Comparison of ENCODE assay signal across 28 cellular contexts in genomic region chr4:181224826-181225225, GRCh38.
"Had no signal": no experiment of that assay in that cellular context is flagged by ENCODE, and none has a peak within 500 bp of the region (broad histone marks: within the 10 kb centered on the region; RNA-seq: fewer than 3 reads in every experiment).

No MANE protein-coding gene starts in this region.

- DNase-seq: activated CD4-positive, alpha-beta T cell treated with anti-CD3 and anti-CD28 coated beads for 1 hour; activated CD4-positive, alpha-beta T cell treated with anti-CD3 and anti-CD28 coated beads, Interleukin-2, amount 10 ng/mL, durations not matched to agents 24 days and 14 days; activated CD4-positive, alpha-beta T cell treated with anti-CD3 and anti-CD28 coated beads, Interleukin-2, amount 50 U/mL, for 48 hours; activated CD8-positive, alpha-beta memory T cell treated with anti-CD3 and anti-CD28 coated beads, Interleukin-2, amount 10 ng/mL, durations not matched to agents 7 days and 5 days; activated effector memory CD4-positive, alpha-beta T cell treated with Interleukin-2 at 50 U/mL for 16 hours; activated naive CD4-positive, alpha-beta T cell; activated naive CD8-positive, alpha-beta T cell treated with anti-CD3 and anti-CD28 coated beads, Interleukin-2, amount 50 U/mL, for 24 hours; activated T-cell treated with anti-CD3 and anti-CD28 coated beads, Interleukin-2, amount 50 U/mL, for 24 hours; amniotic stem cell; caudate nucleus; Karpas-422; NCI-H1048; NCI-H146; NCI-H187 treated with DMSO at 0.1 percent for 48 hours; NCI-H2081 treated with DMSO at 0.1 percent for 48 hours; NCI-H446 treated with DMSO at 0.1 percent for 48 hours; NCI-H526 treated with DMSO at 0.1 percent for 48 hours; Peyer's patch; SHP77; T-helper 17 cell; T-helper 9 cell had no signal

- H3K36me3 Mint-ChIP-seq: activated CD8-positive, alpha-beta memory T cell treated with anti-CD3 and anti-CD28 coated beads, Interleukin-2, amount 10 ng/mL, durations not matched to agents 7 days and 5 days; activated naive CD4-positive, alpha-beta T cell treated with anti-CD3 and anti-CD28 coated beads, Interleukin-2, amount 50 U/mL, for 24 hours; WTC11 had no signal

- H3K4me3 ChIP-seq: ascending aorta, breast epithelium, K562, Peyer's patch, SJSA1 had no signal

- H3K9me3 ChIP-seq: ascending aorta, breast epithelium, Peyer's patch, SJSA1 had no signal

- H3K4me3 Mint-ChIP-seq: activated CD4-positive, alpha-beta T cell treated with anti-CD3 and anti-CD28 coated beads, Interleukin-2, amount 10 ng/mL, durations not matched to agents 24 days and 14 days; activated CD8-positive, alpha-beta memory T cell treated with anti-CD3 and anti-CD28 coated beads, Interleukin-2, amount 10 ng/mL, durations not matched to agents 7 days and 5 days; activated naive CD4-positive, alpha-beta T cell treated with anti-CD3 and anti-CD28 coated beads, Interleukin-2, amount 50 U/mL, for 24 hours; activated naive CD8-positive, alpha-beta T cell treated with anti-CD3 and anti-CD28 coated beads, Interleukin-2, amount 50 U/mL, for 24 hours; activated T-cell treated with anti-CD3 and anti-CD28 coated beads, Interleukin-2, amount 50 U/mL, for 24 hours; activated T-helper 1 cell treated with anti-CD3 and anti-CD28 coated beads, Interleukin-12 subunit alpha, Interleukin-12 subunit beta, Interleukin-2, Interleukin-4 antibody, amounts not matched to agents 30 ng/mL and 10 ng/mL and 1 ng/mL, durations not matched to agents 14 hours and 24 hours and 36 hours; T-helper 17 cell; WTC11 had no signal

- H3K36me3 ChIP-seq: ascending aorta, breast epithelium, Peyer's patch, SJSA1 had no signal

- H3K4me1 Mint-ChIP-seq: activated CD4-positive, alpha-beta T cell treated with anti-CD3 and anti-CD28 coated beads, Interleukin-2, amount 10 ng/mL, durations not matched to agents 24 days and 14 days; activated CD8-positive, alpha-beta memory T cell treated with anti-CD3 and anti-CD28 coated beads, Interleukin-2, amount 10 ng/mL, durations not matched to agents 7 days and 5 days; activated naive CD4-positive, alpha-beta T cell treated with anti-CD3 and anti-CD28 coated beads, Interleukin-2, amount 50 U/mL, for 24 hours; activated naive CD8-positive, alpha-beta T cell treated with anti-CD3 and anti-CD28 coated beads, Interleukin-2, amount 50 U/mL, for 24 hours; T-helper 17 cell had no signal

- H3K27ac ChIP-seq: ascending aorta, breast epithelium, Peyer's patch, SJSA1 had no signal

- H3K27ac Mint-ChIP-seq: activated CD4-positive, alpha-beta T cell treated with anti-CD3 and anti-CD28 coated beads, Interleukin-2, amount 10 ng/mL, durations not matched to agents 24 days and 14 days; activated CD8-positive, alpha-beta memory T cell treated with anti-CD3 and anti-CD28 coated beads, Interleukin-2, amount 10 ng/mL, durations not matched to agents 7 days and 5 days; activated naive CD4-positive, alpha-beta T cell treated with anti-CD3 and anti-CD28 coated beads, Interleukin-2, amount 50 U/mL, for 24 hours; activated naive CD8-positive, alpha-beta T cell treated with anti-CD3 and anti-CD28 coated beads, Interleukin-2, amount 50 U/mL, for 24 hours; activated T-cell treated with anti-CD3 and anti-CD28 coated beads, Interleukin-2, amount 50 U/mL, for 24 hours; activated T-helper 1 cell treated with anti-CD3 and anti-CD28 coated beads, Interleukin-12 subunit alpha, Interleukin-12 subunit beta, Interleukin-2, Interleukin-4 antibody, amounts not matched to agents 30 ng/mL and 10 ng/mL and 1 ng/mL, durations not matched to agents 14 hours and 24 hours and 36 hours; T-helper 17 cell; WTC11 had no signal

- ATAC-seq: activated CD8-positive, alpha-beta memory T cell treated with anti-CD3 and anti-CD28 coated beads, Interleukin-2, amount 10 ng/mL, durations not matched to agents 7 days and 5 days; activated naive CD8-positive, alpha-beta T cell treated with anti-CD3 and anti-CD28 coated beads, Interleukin-2, amount 50 U/mL, for 24 hours; K562; T-helper 17 cell had no signal

- H3K9me3 Mint-ChIP-seq: activated CD4-positive, alpha-beta T cell treated with anti-CD3 and anti-CD28 coated beads, Interleukin-2, amount 10 ng/mL, durations not matched to agents 24 days and 14 days; activated naive CD4-positive, alpha-beta T cell treated with anti-CD3 and anti-CD28 coated beads, Interleukin-2, amount 50 U/mL, for 24 hours; activated naive CD8-positive, alpha-beta T cell treated with anti-CD3 and anti-CD28 coated beads, Interleukin-2, amount 50 U/mL, for 24 hours; activated T-cell treated with anti-CD3 and anti-CD28 coated beads, Interleukin-2, amount 50 U/mL, for 24 hours; activated T-helper 1 cell treated with anti-CD3 and anti-CD28 coated beads, Interleukin-12 subunit alpha, Interleukin-12 subunit beta, Interleukin-2, Interleukin-4 antibody, amounts not matched to agents 30 ng/mL and 10 ng/mL and 1 ng/mL, durations not matched to agents 14 hours and 24 hours and 36 hours; WTC11 had no signal

- H3K27me3 ChIP-seq: ascending aorta, breast epithelium, Peyer's patch, SJSA1 had no signal

- H3K27me3 Mint-ChIP-seq: activated CD4-positive, alpha-beta T cell treated with anti-CD3 and anti-CD28 coated beads, Interleukin-2, amount 10 ng/mL, durations not matched to agents 24 days and 14 days; activated CD8-positive, alpha-beta memory T cell treated with anti-CD3 and anti-CD28 coated beads, Interleukin-2, amount 10 ng/mL, durations not matched to agents 7 days and 5 days; activated naive CD4-positive, alpha-beta T cell treated with anti-CD3 and anti-CD28 coated beads, Interleukin-2, amount 50 U/mL, for 24 hours; activated naive CD8-positive, alpha-beta T cell treated with anti-CD3 and anti-CD28 coated beads, Interleukin-2, amount 50 U/mL, for 24 hours; activated T-cell treated with anti-CD3 and anti-CD28 coated beads, Interleukin-2, amount 50 U/mL, for 24 hours; T-helper 17 cell had no signal

- H3K4me1 ChIP-seq: ascending aorta, breast epithelium, Peyer's patch, SJSA1 had no signal
